In the genomic region with DNA sequence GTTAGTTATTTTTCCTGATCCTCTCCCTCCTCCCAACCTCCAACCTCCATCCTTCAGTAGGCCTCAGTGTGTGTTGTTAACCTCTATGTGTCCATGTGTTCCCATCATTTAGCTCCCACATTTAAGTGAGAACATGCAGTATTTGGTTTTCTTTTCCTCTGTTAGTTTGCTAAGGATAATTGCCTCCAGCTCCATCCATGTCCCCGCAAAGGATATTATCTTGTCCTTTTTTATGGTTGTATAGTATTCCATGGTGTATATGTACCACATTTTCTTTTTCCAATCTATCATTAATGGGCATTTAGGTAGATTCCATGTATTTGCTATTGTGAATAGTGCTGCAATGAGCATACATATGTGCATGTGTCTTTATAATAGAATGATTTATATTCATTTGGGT, we compare ENCODE assay signal across 11 cellular contexts. TPM values are rescaled to one million over a fixed set of nuclear protein-coding genes. Genes with fewer than 3 reads are reported as not detected.
"Had no signal": no experiment of that assay in that cellular context is flagged by ENCODE, and none has a peak within 500 bp of the region (broad histone marks: within the 10 kb centered on the region; RNA-seq: fewer than 3 reads in every experiment).

No MANE protein-coding gene starts in this region.

- H3K36me3 ChIP-seq: HAP-1 had no signal

- ATAC-seq: GM23338, HCT116 had no signal

- H3K4me3 Mint-ChIP-seq: GM23338, H9, HFFc6 had no signal

- H3K9ac ChIP-seq: GM23248 had no signal

- FAIRE-seq: H1, H54 had no signal

- DNase-seq: GM23248, GOT3, H7, H9, HCEC 1CT, HFFc6 had no signal

- H3K27ac ChIP-seq: GM23248 had no signal

- H3K9me3 ChIP-seq: HAP-1 had no signal

- H3K9me3 Mint-ChIP-seq: GM23338 had no signal

- H3K4me2 ChIP-seq: GM23338 had no signal

- H3K4me3 ChIP-seq: GM23248, GM23338, HAP-1 had no signal

- H2AFZ ChIP-seq: GM23248, GM23338 had no signal

- H3K27ac Mint-ChIP-seq: GM23338, H9, HFFc6 had no signal

RNA-seq across cellular contexts. Expression of a gene that starts 54.5 kb away (rescaled TPM):
- total RNA-seq: GM23248, HFFc6 had no signal
- polyA plus RNA-seq: GM23248, GM23338 had no signal
